In the genomic region with DNA sequence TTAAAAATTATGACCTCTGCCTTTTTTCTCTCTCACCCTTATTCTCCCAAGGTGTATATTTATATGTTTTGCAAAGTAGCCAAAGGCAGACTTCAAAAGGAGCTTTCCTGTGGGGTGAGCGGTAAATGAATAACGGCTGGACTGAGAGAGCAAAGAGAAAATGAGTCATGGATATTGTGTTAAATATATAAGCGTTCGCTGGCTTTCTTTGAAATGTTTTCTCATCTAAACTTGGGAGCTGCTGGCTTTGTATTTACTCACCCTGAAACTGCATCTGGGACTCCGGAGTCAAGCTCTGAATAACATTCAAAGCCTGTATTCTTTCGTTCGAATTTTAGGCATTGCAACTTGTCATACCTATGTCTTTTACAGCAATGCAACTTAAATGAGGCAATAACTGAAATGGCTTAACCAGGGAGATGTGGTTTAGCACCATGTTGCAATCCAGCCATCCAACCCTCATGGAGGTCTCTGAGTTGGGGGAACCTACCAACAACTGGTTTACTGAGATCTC, we compare ENCODE assay signal across 10 cellular contexts. TPM values are rescaled to one million over a fixed set of nuclear protein-coding genes. Genes with fewer than 3 reads are reported as not detected.
DNase-seq lines count a peak whose midpoint lies in the region; ATAC-seq and TF ChIP-seq lines count a peak whose summit lies in the region.
"Had no signal": no experiment of that assay in that cellular context is flagged by ENCODE, and none has a peak within 500 bp of the region (broad histone marks: within the 10 kb centered on the region; RNA-seq: fewer than 3 reads in every experiment).

No MANE protein-coding gene starts in this region.

- intact Hi-C loops in transverse colon (cut with DNase I; ENCODE audit: low total_unique reads): no loop called here

- H3K4me1 ChIP-seq in transverse colon: peaks cover 16 to 82% (median 43%) of the 10 kb centered on the region in 4 donors

- TF ChIP-seq CTCF in transverse colon (IDR thresholded peaks at IDR 0.05): no peak

- H3K27ac Mint-ChIP-seq in activated T-cell treated with anti-CD3 and anti-CD28 coated beads, Interleukin-2, amount 50 U/mL, for 72 hours: peak overlapping the region; percentile 67

- H3K9me3 ChIP-seq in transverse colon: no peaks in the 10 kb centered on the region

- H3K27ac ChIP-seq in epithelial cell of prostate (peak overlapping the region; percentile 10), transverse colon (peak overlapping the region in 3 of 4 donors; percentile 7 to 70 (median 39)), caudate nucleus (ENCODE audit: low read depth, low read length) (no peak overlapping the region)

- DNase-seq in activated T-cell treated with anti-CD3 and anti-CD28 coated beads, Interleukin-2, amount 50 U/mL, for 72 hours: no peak
- no peak for DNase-seq in activated T-cell treated with anti-CD3 and anti-CD28 coated beads for 4 hours
- DNase-seq in epithelial cell of prostate (ENCODE audit: low read depth, low spot score): no peak
- no peak for DNase-seq in transverse colon
- no peak for DNase-seq in NCI-H146 (lab: John Stamatoyannopoulos, UW)
- no peak for DNase-seq in caudate nucleus (lab: John Stamatoyannopoulos, UW)
- DNase-seq: mammary epithelial cell, NCI-H2081 treated with DMSO at 0.1 percent for 48 hours had no signal

- no peaks in the 10 kb centered on the region for H3K27me3 ChIP-seq in transverse colon

- peaks cover 91% of the 10 kb centered on the region for H3K4me1 Mint-ChIP-seq in activated T-cell treated with anti-CD3 and anti-CD28 coated beads, Interleukin-2, amount 50 U/mL, for 72 hours (ENCODE audit: low read depth)

- peak; percentile 62 to 78 for ATAC-seq in activated T-cell treated with anti-CD3 and anti-CD28 coated beads, Interleukin-2, amount 50 U/mL, for 72 hours (replicated peaks in 1 of 2)
- ATAC-seq in SK-N-SH treated with all-trans-retinoic acid at 6 μM for 48 hours (peak; percentile 60), HG03175 (IDR thresholded peaks at IDR 0.05; ENCODE audit: unreplicated experiment) (no peak)

- no peak for TF ChIP-seq EP300 in transverse colon (IDR thresholded peaks at IDR 0.05; ENCODE audit: low read depth)

- no peaks in the 10 kb centered on the region for H3K9me3 Mint-ChIP-seq in activated T-cell treated with anti-CD3 and anti-CD28 coated beads, Interleukin-2, amount 50 U/mL, for 72 hours

- peaks cover 2 to 6% of the 10 kb centered on the region in 2 donors for H3K36me3 Mint-ChIP-seq in activated T-cell treated with anti-CD3 and anti-CD28 coated beads, Interleukin-2, amount 50 U/mL, for 72 hours (ENCODE audit: insufficient read depth in 2 of 2)

- H3K4me3 Mint-ChIP-seq in activated T-cell treated with anti-CD3 and anti-CD28 coated beads, Interleukin-2, amount 50 U/mL, for 72 hours: peak overlapping the region in 1 of 2 donors; percentile 74

- in situ Hi-C loops in transverse colon (cut with MboI; ENCODE audit: low pct_ligation_motif_present in 1 of 4, low pct_unique_long_range_greater_than_20kb in 1 of 4, low sequenced_read_pairs in 3 of 4): no loop called here

- no peak for TF ChIP-seq POLR2A in transverse colon (IDR thresholded peaks at IDR 0.05)

- H3K27me3 Mint-ChIP-seq in activated T-cell treated with anti-CD3 and anti-CD28 coated beads, Interleukin-2, amount 50 U/mL, for 72 hours (ENCODE audit: low read depth): no peaks in the 10 kb centered on the region

- H3K36me3 ChIP-seq in transverse colon: no peaks in the 10 kb centered on the region

- 39% methylated on average over 6 to 7 of the region's 7 CpGs for WGBS in transverse colon (ENCODE audit: low coverage in 1 of 2), 2 donors

- H3K4me3 ChIP-seq in transverse colon: no peak overlapping the region

TF ChIP-seq in SK-N-SH treated with all-trans-retinoic acid at 6 μM for 48 hours, 23 proteins besides CTCF, POLR2A, EP300 and RAD21:
- TF ChIP-seq TCF4 (CRISPR knock-in tag; IDR thresholded peaks at IDR 0.05; ENCODE audit: borderline replicate concordance): no peak

RNA-seq across cellular contexts. Expression of a gene that starts 32.0 kb away (rescaled TPM):
- 10 to 100 TPM; 46.5 to 65.1 TPM for total RNA-seq in activated T-cell treated with anti-CD3 and anti-CD28 coated beads, Interleukin-2, amount 50 U/mL, for 72 hours
- total RNA-seq in transverse colon: 100 to 1,000 TPM in 2 of 4 donors, 10 to 100 TPM in 2; 48.7 to 166 (median 105) TPM
